ENCODE assay signal across 8 cellular contexts in genomic region chr6:32195902-32196681, GRCh38. TPM values are rescaled to one million over a fixed set of nuclear protein-coding genes. Genes with fewer than 3 reads are reported as not detected.
DNase-seq lines count a peak whose midpoint lies in the region; ATAC-seq, FAIRE-seq and TF ChIP-seq lines count a peak whose summit lies in the region.

No MANE protein-coding gene starts in this region.

- H3K36me3 ChIP-seq in endothelial cell of umbilical vein (ENCODE audit: control insufficient read depth in 2 of 2, extremely low read depth in 1 of 2, insufficient read depth in 2 of 2, low read length in 2 of 2) = peaks cover 0 to 5% of the 10 kb centered on the region in 2 experiments

- H3K27me3 ChIP-seq in endothelial cell of umbilical vein (ENCODE audit: control insufficient read depth in 2 of 2, insufficient read depth in 2 of 2, low read length in 2 of 2) = no peaks in the 10 kb centered on the region

- intact Hi-C loops in endothelial cell of umbilical vein (cut with micrococcal nuclease) = loop anchor here (1.0 to 10.0 kb wide), 11 partner anchors 18 to 773 kb away; partner anchors contain the start of genes C6orf47, CSNK2B, FKBPL and GPANK1

- peak; percentile 92 for TF ChIP-seq POLR2A in GM19099 (IDR thresholded peaks at IDR 0.05; ENCODE audit: extremely low read depth, insufficient read length, low read depth)
- peak; percentile 84 for TF ChIP-seq POLR2A in endothelial cell of umbilical vein (IDR thresholded peaks at IDR 0.05; ENCODE audit: low read depth, low read length)

- no peaks in the 10 kb centered on the region for H3K9me1 ChIP-seq in endothelial cell of umbilical vein (replicated peaks; ENCODE audit: control insufficient read depth, extremely low read depth, insufficient read depth, low read length)

- H3K9me3 ChIP-seq in endothelial cell of umbilical vein (replicated peaks; ENCODE audit: control insufficient read depth, insufficient read depth, low read length) = no peaks in the 10 kb centered on the region

- H4K20me1 ChIP-seq in endothelial cell of umbilical vein (replicated peaks; ENCODE audit: control insufficient read depth, extremely low read depth, insufficient read depth, low read length) = no peaks in the 10 kb centered on the region

- peaks cover 2% of the 10 kb centered on the region for H3K27me3 Mint-ChIP-seq in activated CD4-positive, alpha-beta memory T cell treated with anti-CD3 and anti-CD28 coated beads, Interleukin-2, amount 10 ng/mL, durations not matched to agents 7 days and 5 days

- ATAC-seq in HG03354 (IDR thresholded peaks at IDR 0.05; ENCODE audit: poor library complexity, severe bottlenecking, unreplicated experiment) = peak; percentile 76

- TF ChIP-seq CTCF in endothelial cell of umbilical vein (IDR thresholded peaks at IDR 0.05; ENCODE audit: extremely low read depth in 1 of 2, insufficient read depth in 1 of 2, low read depth in 1 of 2, low read length in 2 of 2) = no peak

- peak overlapping the region; percentile 71 for H3K4me2 ChIP-seq in endothelial cell of umbilical vein (ENCODE audit: insufficient read depth, low read length)

- peaks cover 16% of the 10 kb centered on the region for H3K36me3 Mint-ChIP-seq in activated CD4-positive, alpha-beta memory T cell treated with anti-CD3 and anti-CD28 coated beads, Interleukin-2, amount 10 ng/mL, durations not matched to agents 7 days and 5 days (ENCODE audit: low read depth)

- CTCF ChIA-PET in activated CD4-positive, alpha-beta memory T cell treated with anti-CD3 and anti-CD28 coated beads, Interleukin-2, amount 10 ng/mL, durations not matched to agents 7 days and 5 days (lab: Charles Lee) = interaction anchor here (0.6 to 2.1 kb wide), 20 partner anchors 14 to 1633 kb away, joined by 3 to 20 read pairs (median 4); partner anchors contain the start of genes AGPAT1, ATF6B, BRD2 and DXO
- CTCF ChIA-PET in endothelial cell of umbilical vein (lab: Charles Lee) = interaction anchor here (0.8 to 1.6 kb wide), 23 partner anchors 10 to 642 kb away, joined by 3 to 24 read pairs (median 3); partner anchors contain the start of genes AGPAT1, ATF6B, FKBPL and NOTCH4

- H3K27ac ChIP-seq in endothelial cell of umbilical vein (ENCODE audit: insufficient read depth, low read depth, low read length) = peak overlapping the region; percentile 99

- DNase-seq in C1 segment of cervical spinal cord (lab: John Stamatoyannopoulos, UW) = peak in 13 of 14 donors; percentile 49 to 95 (median 91)
- peak; percentile 27 for DNase-seq in NCI-H524 treated with DMSO at 0.1 percent for 48 hours (lab: John Stamatoyannopoulos, UW)
- DNase-seq in activated CD4-positive, alpha-beta memory T cell treated with anti-CD3 and anti-CD28 coated beads, Interleukin-2, amount 10 ng/mL, durations not matched to agents 7 days and 5 days = peak; percentile 73
- peak; percentile 99 for DNase-seq in endothelial cell of umbilical vein (ENCODE audit: low read depth, low spot score)
- peak; percentile 96 for DNase-seq in mesenteric fat pad (ENCODE audit: low spot score)
- peak; percentile 88 for DNase-seq in stimulated activated CD8-positive, alpha-beta memory T cell treated with anti-CD3 and anti-CD28 coated beads, Interleukin-4, amount 100 ng/mL, for 48 hours

- H3K9me3 Mint-ChIP-seq in activated CD4-positive, alpha-beta memory T cell treated with anti-CD3 and anti-CD28 coated beads, Interleukin-2, amount 10 ng/mL, durations not matched to agents 7 days and 5 days = no peaks in the 10 kb centered on the region

- dilution Hi-C loops in endothelial cell of umbilical vein (cut with MboI; ENCODE audit: extremely low pct_ligation_motif_present, low sequenced_read_pairs) = no loop called here

- H3K79me2 ChIP-seq in endothelial cell of umbilical vein (ENCODE audit: control insufficient read depth, insufficient read depth, low read length) = peaks cover 4% of the 10 kb centered on the region

- H3K4me3 ChIP-seq in endothelial cell of umbilical vein (replicated peaks in 1 of 3; ENCODE audit: insufficient read depth in 1 of 3, low read depth in 1 of 3, low read length in 3 of 3) = peak overlapping the region; percentile 5 to 59 (median 48)

- no peak for FAIRE-seq in endothelial cell of umbilical vein (lab: Jason Lieb, UNC)

- H3K4me1 Mint-ChIP-seq in activated CD4-positive, alpha-beta memory T cell treated with anti-CD3 and anti-CD28 coated beads, Interleukin-2, amount 10 ng/mL, durations not matched to agents 7 days and 5 days = peaks cover 35% of the 10 kb centered on the region

- peaks cover 33% of the 10 kb centered on the region for H3K4me1 ChIP-seq in endothelial cell of umbilical vein (ENCODE audit: control insufficient read depth, extremely low read depth, insufficient read depth, low read length)

- peak overlapping the region; percentile 99 for H3K9ac ChIP-seq in endothelial cell of umbilical vein (replicated peaks; ENCODE audit: extremely low read depth, insufficient read depth, low read length)

- POLR2A ChIA-PET in activated CD4-positive, alpha-beta memory T cell treated with anti-CD3 and anti-CD28 coated beads, Interleukin-2, amount 10 ng/mL, durations not matched to agents 7 days and 5 days (lab: Charles Lee) = interaction anchor here (0.6 to 10.5 kb wide), 18 partner anchors 8 to 775 kb away, joined by 3 to 155 read pairs (median 4); partner anchors contain the start of genes AGPAT1, ATF6B, BRD2 and FKBPL
- POLR2A ChIA-PET in endothelial cell of umbilical vein (lab: Charles Lee) = interaction anchor here (0.7 to 1.6 kb wide), 8 partner anchors 9 to 68 kb away, joined by 3 to 9 read pairs (median 4); partner anchors contain the start of genes ATF6B and FKBPL

- TSS peak; percentile 92 for BruUV-seq in endothelial cell of umbilical vein (replicated peaks; lab: Mats Ljungman, UMichigan)

- peak overlapping the region; percentile 95 for H3K4me3 Mint-ChIP-seq in activated CD4-positive, alpha-beta memory T cell treated with anti-CD3 and anti-CD28 coated beads, Interleukin-2, amount 10 ng/mL, durations not matched to agents 7 days and 5 days

- no peak overlapping the region for H2AFZ ChIP-seq in endothelial cell of umbilical vein (ENCODE audit: low read depth, low read length)

- peak overlapping the region; percentile 98 for H3K27ac Mint-ChIP-seq in activated CD4-positive, alpha-beta memory T cell treated with anti-CD3 and anti-CD28 coated beads, Interleukin-2, amount 10 ng/mL, durations not matched to agents 7 days and 5 days

RNA-seq across cellular contexts. Expression of gene GPSM3, which starts 3.6 kb away (rescaled TPM):
- total RNA-seq in activated CD4-positive, alpha-beta memory T cell treated with anti-CD3 and anti-CD28 coated beads, Interleukin-2, amount 10 ng/mL, durations not matched to agents 7 days and 5 days = 100 to 1,000 TPM; 287 to 289 TPM
- total RNA-seq in endothelial cell of umbilical vein (21.6 and 22.8 TPM in 2 replicates), mesenteric fat pad (39.2 TPM)
- polyA plus RNA-seq in endothelial cell of umbilical vein = 19.5 and 24.9 TPM in 2 replicates
- polyA plus RNA-seq in endothelial cell of umbilical vein (2011; cell fraction: cytosol; rRNA removed) = 21.2 and 23.1 TPM in 2 replicates
- 16.1 and 19.8 TPM in 2 replicates for polyA plus RNA-seq in endothelial cell of umbilical vein (2011; cell fraction: nucleus; rRNA removed)
- 18.5 and 21.3 TPM in 2 replicates for polyA plus RNA-seq in endothelial cell of umbilical vein (2012)
- 8.5 and 11.2 TPM in 2 replicates for polyA minus RNA-seq in endothelial cell of umbilical vein
- polyA minus RNA-seq in endothelial cell of umbilical vein (2011; cell fraction: cytosol; rRNA and poly(A)+ RNA removed) = not detected
- polyA minus RNA-seq in endothelial cell of umbilical vein (2011; cell fraction: nucleus; rRNA and poly(A)+ RNA removed) = 4.0 and 4.1 TPM in 2 replicates

RNA-seq across cellular contexts. Expression of gene PBX2, which starts 6.1 kb away (rescaled TPM):
- 10 to 100 TPM; 69.4 to 73.1 TPM for total RNA-seq in activated CD4-positive, alpha-beta memory T cell treated with anti-CD3 and anti-CD28 coated beads, Interleukin-2, amount 10 ng/mL, durations not matched to agents 7 days and 5 days
- total RNA-seq in endothelial cell of umbilical vein = 95.9 and 100 TPM in 2 replicates
- polyA plus RNA-seq in endothelial cell of umbilical vein = 75.5 and 82.3 TPM in 2 replicates
- polyA plus RNA-seq in endothelial cell of umbilical vein (2011; cell fraction: cytosol; rRNA removed) = 58.2 and 74.0 TPM in 2 replicates
- 292 and 336 TPM in 2 replicates for polyA plus RNA-seq in endothelial cell of umbilical vein (2011; cell fraction: nucleus; rRNA removed)
- 46.3 and 49.9 TPM in 2 replicates for polyA plus RNA-seq in endothelial cell of umbilical vein (2012)
- polyA minus RNA-seq in endothelial cell of umbilical vein = 80.9 and 94.8 TPM in 2 replicates
- polyA minus RNA-seq in endothelial cell of umbilical vein (2011; cell fraction: cytosol; rRNA and poly(A)+ RNA removed) = 15.5 TPM
- 75.3 and 93.4 TPM in 2 replicates for polyA minus RNA-seq in endothelial cell of umbilical vein (2011; cell fraction: nucleus; rRNA and poly(A)+ RNA removed)
- total RNA-seq in mesenteric fat pad = 51.5 TPM

RNA-seq across cellular contexts. Expression of gene AGER, which starts 12.0 kb away (rescaled TPM):
- total RNA-seq in activated CD4-positive, alpha-beta memory T cell treated with anti-CD3 and anti-CD28 coated beads, Interleukin-2, amount 10 ng/mL, durations not matched to agents 7 days and 5 days = 10 to 100 TPM; 27.6 to 29.4 TPM
- total RNA-seq in endothelial cell of umbilical vein (12.0 and 18.5 TPM in 2 replicates), mesenteric fat pad (5.7 TPM)
- polyA plus RNA-seq in endothelial cell of umbilical vein = 4.6 and 5.1 TPM in 2 replicates
- polyA plus RNA-seq in endothelial cell of umbilical vein (2011; cell fraction: cytosol; rRNA removed) = 1.6 and 2.5 TPM in 2 replicates
- polyA plus RNA-seq in endothelial cell of umbilical vein (2011; cell fraction: nucleus; rRNA removed) = 50.2 and 63.4 TPM in 2 replicates
- 5.0 and 5.9 TPM in 2 replicates for polyA plus RNA-seq in endothelial cell of umbilical vein (2012)
- 1.2 and 2.0 TPM in 2 replicates for polyA minus RNA-seq in endothelial cell of umbilical vein
- polyA minus RNA-seq in endothelial cell of umbilical vein (2011; cell fraction: cytosol; rRNA and poly(A)+ RNA removed) = 0.72 TPM
- polyA minus RNA-seq in endothelial cell of umbilical vein (2011; cell fraction: nucleus; rRNA and poly(A)+ RNA removed) = 7.6 and 8.2 TPM in 2 replicates

RNA-seq across cellular contexts. Expression of gene RNF5, which starts 17.9 kb away (rescaled TPM):
- total RNA-seq in activated CD4-positive, alpha-beta memory T cell treated with anti-CD3 and anti-CD28 coated beads, Interleukin-2, amount 10 ng/mL, durations not matched to agents 7 days and 5 days = 10 to 100 TPM; 44.0 to 45.4 TPM
- total RNA-seq in endothelial cell of umbilical vein = 48.0 and 49.2 TPM in 2 replicates
- polyA plus RNA-seq in endothelial cell of umbilical vein = 96.0 and 100 TPM in 2 replicates
- 68.3 and 70.6 TPM in 2 replicates for polyA plus RNA-seq in endothelial cell of umbilical vein (2011; cell fraction: cytosol; rRNA removed)
- polyA plus RNA-seq in endothelial cell of umbilical vein (2011; cell fraction: nucleus; rRNA removed) = 25.0 and 33.5 TPM in 2 replicates
- 49.3 and 51.6 TPM in 2 replicates for polyA plus RNA-seq in endothelial cell of umbilical vein (2012)
- polyA minus RNA-seq in endothelial cell of umbilical vein = 33.7 and 36.1 TPM in 2 replicates
- 25.4 TPM for polyA minus RNA-seq in endothelial cell of umbilical vein (2011; cell fraction: cytosol; rRNA and poly(A)+ RNA removed)
- polyA minus RNA-seq in endothelial cell of umbilical vein (2011; cell fraction: nucleus; rRNA and poly(A)+ RNA removed) = 4.4 and 9.6 TPM in 2 replicates
- 32.3 TPM for total RNA-seq in mesenteric fat pad

RNA-seq across cellular contexts. Expression of gene AGPAT1, which starts 20.2 kb away (rescaled TPM):
- total RNA-seq in activated CD4-positive, alpha-beta memory T cell treated with anti-CD3 and anti-CD28 coated beads, Interleukin-2, amount 10 ng/mL, durations not matched to agents 7 days and 5 days = 10 to 100 TPM; 42.7 to 43.1 TPM
- total RNA-seq in endothelial cell of umbilical vein = 38.4 and 45.1 TPM in 2 replicates
- polyA plus RNA-seq in endothelial cell of umbilical vein = 132 and 151 TPM in 2 replicates
- 82.0 and 86.7 TPM in 2 replicates for polyA plus RNA-seq in endothelial cell of umbilical vein (2011; cell fraction: cytosol; rRNA removed)
- polyA plus RNA-seq in endothelial cell of umbilical vein (2011; cell fraction: nucleus; rRNA removed) = 47.2 and 48.4 TPM in 2 replicates
- 45.3 and 54.1 TPM in 2 replicates for polyA plus RNA-seq in endothelial cell of umbilical vein (2012)
- 103 and 106 TPM in 2 replicates for polyA minus RNA-seq in endothelial cell of umbilical vein
- polyA minus RNA-seq in endothelial cell of umbilical vein (2011; cell fraction: cytosol; rRNA and poly(A)+ RNA removed) = 66.5 TPM
- 14.9 and 16.2 TPM in 2 replicates for polyA minus RNA-seq in endothelial cell of umbilical vein (2011; cell fraction: nucleus; rRNA and poly(A)+ RNA removed)
- 39.9 TPM for total RNA-seq in mesenteric fat pad

Comparison
In these comparisons a context has a peak if more than half of its experiments do, and no peak if none do; other contexts are left out.
1. Peak in every context shown above with its lines: DNase-seq, ATAC-seq, H3K4me3 ChIP-seq and H3K27ac ChIP-seq.
2. DNase-seq: peak in every context shown above with its lines; median percentile 99 in endothelial cell of umbilical vein; 96 in mesenteric fat pad; 91 in C1 segment of cervical spinal cord; 88 in stimulated activated CD8-positive, alpha-beta memory T cell treated with anti-CD3 and anti-CD28 coated beads, Interleukin-4, amount 100 ng/mL, for 48 hours; 73 in activated CD4-positive, alpha-beta memory T cell treated with anti-CD3 and anti-CD28 coated beads, Interleukin-2, amount 10 ng/mL, durations not matched to agents 7 days and 5 days; 27 in NCI-H524 treated with DMSO at 0.1 percent for 48 hours.